ENCODE assay signal across 9 cellular contexts in genomic region chr1:205247130-205247921, GRCh38. TPM values are rescaled to one million over a fixed set of nuclear protein-coding genes. Genes with fewer than 3 reads are reported as not detected.
DNase-seq lines count a peak whose midpoint lies in the region; ATAC-seq and TF ChIP-seq lines count a peak whose summit lies in the region.
"Had no signal": no experiment of that assay in that cellular context is flagged by ENCODE, and none has a peak within 500 bp of the region (broad histone marks: within the 10 kb centered on the region; RNA-seq: fewer than 3 reads in every experiment).

No MANE protein-coding gene starts in this region.

- H3K27me3 Mint-ChIP-seq in T-helper 1 cell treated with Interleukin-12 subunit alpha and Interleukin-12 subunit beta and Interleukin-4 antibody, amounts not matched to agents 30 μg/mL and 1 μg/mL, for 36 hours (ENCODE audit: low read depth) = no peaks in the 10 kb centered on the region
- no peaks in the 10 kb centered on the region for H3K27me3 Mint-ChIP-seq in stimulated activated naive CD8-positive, alpha-beta T cell treated with anti-CD3 and anti-CD28 coated beads, Interleukin-15, Interleukin-2, amounts not matched to agents 100 ng/mL and 50 ng/mL, for 24 hours

- no peak overlapping the region for H3K4me3 ChIP-seq in WERI-Rb-1 (ENCODE audit: low read depth, low read length)
- no peak overlapping the region for H3K4me3 ChIP-seq in hepatocyte

- ATAC-seq in stimulated activated effector memory CD8-positive, alpha-beta T cell treated with anti-CD3 and anti-CD28 coated beads, Interleukin-12 subunit alpha, Interleukin-12 subunit beta, amount 100 ng/mL, for 72 hours = no peak

- H3K4me1 Mint-ChIP-seq in T-helper 1 cell treated with Interleukin-12 subunit alpha and Interleukin-12 subunit beta and Interleukin-4 antibody, amounts not matched to agents 30 μg/mL and 1 μg/mL, for 36 hours (ENCODE audit: low read depth) = peaks cover 26% of the 10 kb centered on the region
- no peaks in the 10 kb centered on the region for H3K4me1 Mint-ChIP-seq in stimulated activated naive CD8-positive, alpha-beta T cell treated with anti-CD3 and anti-CD28 coated beads, Interleukin-15, Interleukin-2, amounts not matched to agents 100 ng/mL and 50 ng/mL, for 24 hours (ENCODE audit: low read depth)
- H3K4me1 Mint-ChIP-seq in stimulated activated effector memory CD8-positive, alpha-beta T cell treated with anti-CD3 and anti-CD28 coated beads, Interleukin-12 subunit alpha, Interleukin-12 subunit beta, amount 100 ng/mL, for 72 hours = peaks cover 15% of the 10 kb centered on the region
- H3K4me1 Mint-ChIP-seq: immature natural killer cell had no signal

- H3K4me2 ChIP-seq in hepatocyte = peak overlapping the region; percentile 17

- H3K9me3 ChIP-seq in WERI-Rb-1 (ENCODE audit: severe bottlenecking) (no peaks in the 10 kb centered on the region), hepatocyte (ENCODE audit: low read depth) (no peaks in the 10 kb centered on the region)

- H3K27ac Mint-ChIP-seq in T-helper 1 cell treated with Interleukin-12 subunit alpha and Interleukin-12 subunit beta and Interleukin-4 antibody, amounts not matched to agents 30 μg/mL and 1 μg/mL, for 36 hours = peak overlapping the region; percentile 23
- H3K27ac Mint-ChIP-seq in stimulated activated naive CD8-positive, alpha-beta T cell treated with anti-CD3 and anti-CD28 coated beads, Interleukin-15, Interleukin-2, amounts not matched to agents 100 ng/mL and 50 ng/mL, for 24 hours = peak overlapping the region; percentile 51
- H3K27ac Mint-ChIP-seq in stimulated activated effector memory CD8-positive, alpha-beta T cell treated with anti-CD3 and anti-CD28 coated beads, Interleukin-12 subunit alpha, Interleukin-12 subunit beta, amount 100 ng/mL, for 72 hours = no peak overlapping the region
- H3K27ac Mint-ChIP-seq: immature natural killer cell had no signal

- WGBS in hepatocyte (ENCODE audit: low lambda C conversion rate, missing lambda C conversion rate) = 79% methylated on average over 9 of the region's 9 CpGs

- H3K9me3 Mint-ChIP-seq in T-helper 1 cell treated with Interleukin-12 subunit alpha and Interleukin-12 subunit beta and Interleukin-4 antibody, amounts not matched to agents 30 μg/mL and 1 μg/mL, for 36 hours = no peaks in the 10 kb centered on the region
- H3K9me3 Mint-ChIP-seq in stimulated activated naive CD8-positive, alpha-beta T cell treated with anti-CD3 and anti-CD28 coated beads, Interleukin-15, Interleukin-2, amounts not matched to agents 100 ng/mL and 50 ng/mL, for 24 hours = no peaks in the 10 kb centered on the region
- no peaks in the 10 kb centered on the region for H3K9me3 Mint-ChIP-seq in stimulated activated effector memory CD8-positive, alpha-beta T cell treated with anti-CD3 and anti-CD28 coated beads, Interleukin-12 subunit alpha, Interleukin-12 subunit beta, amount 100 ng/mL, for 72 hours
- H3K9me3 Mint-ChIP-seq: immature natural killer cell had no signal

- H4K20me1 ChIP-seq in hepatocyte (ENCODE audit: insufficient read depth, poor library complexity, severe bottlenecking) = no peaks in the 10 kb centered on the region

- H3K36me3 Mint-ChIP-seq in T-helper 1 cell treated with Interleukin-12 subunit alpha and Interleukin-12 subunit beta and Interleukin-4 antibody, amounts not matched to agents 30 μg/mL and 1 μg/mL, for 36 hours (ENCODE audit: low read depth) = peaks cover 2% of the 10 kb centered on the region
- H3K36me3 Mint-ChIP-seq in stimulated activated naive CD8-positive, alpha-beta T cell treated with anti-CD3 and anti-CD28 coated beads, Interleukin-15, Interleukin-2, amounts not matched to agents 100 ng/mL and 50 ng/mL, for 24 hours (ENCODE audit: low read depth) = peaks cover 5% of the 10 kb centered on the region
- no peaks in the 10 kb centered on the region for H3K36me3 Mint-ChIP-seq in stimulated activated effector memory CD8-positive, alpha-beta T cell treated with anti-CD3 and anti-CD28 coated beads, Interleukin-12 subunit alpha, Interleukin-12 subunit beta, amount 100 ng/mL, for 72 hours

- no peaks in the 10 kb centered on the region for H3K27me3 ChIP-seq in WERI-Rb-1 (ENCODE audit: insufficient read depth, low read depth, severe bottlenecking)
- no peaks in the 10 kb centered on the region for H3K27me3 ChIP-seq in hepatocyte

- H3K4me3 Mint-ChIP-seq in T-helper 1 cell treated with Interleukin-12 subunit alpha and Interleukin-12 subunit beta and Interleukin-4 antibody, amounts not matched to agents 30 μg/mL and 1 μg/mL, for 36 hours = no peak overlapping the region
- H3K4me3 Mint-ChIP-seq in stimulated activated naive CD8-positive, alpha-beta T cell treated with anti-CD3 and anti-CD28 coated beads, Interleukin-15, Interleukin-2, amounts not matched to agents 100 ng/mL and 50 ng/mL, for 24 hours = no peak overlapping the region
- H3K4me3 Mint-ChIP-seq in stimulated activated effector memory CD8-positive, alpha-beta T cell treated with anti-CD3 and anti-CD28 coated beads, Interleukin-12 subunit alpha, Interleukin-12 subunit beta, amount 100 ng/mL, for 72 hours = no peak overlapping the region
- H3K4me3 Mint-ChIP-seq: immature natural killer cell had no signal

- H2AFZ ChIP-seq in hepatocyte = no peak overlapping the region

- DNase-seq in T-helper 1 cell (no peak), WERI-Rb-1 (peak; percentile 54), hepatocyte (ENCODE audit: low spot score) (no peak), NCI-H2081 (lab: John Stamatoyannopoulos, UW) (no peak)
- no peak for DNase-seq in stimulated activated CD4-positive, alpha-beta T cell treated with anti-CD3 and anti-CD28 coated beads, Interleukin-4, amount 100 ng/mL, for 4 hours
- no peak for DNase-seq in stimulated activated effector memory CD8-positive, alpha-beta T cell treated with anti-CD3 and anti-CD28 coated beads, Interleukin-12 subunit alpha, Interleukin-12 subunit beta, amount 100 ng/mL, for 72 hours (ENCODE audit: low spot score in 2 of 2)
- DNase-seq: immature natural killer cell had no signal

- H3K27ac ChIP-seq in WERI-Rb-1 (peak overlapping the region; percentile 9; the same call in 1 of the 2 replicates), hepatocyte (peak overlapping the region; percentile 8)

- H3K36me3 ChIP-seq in WERI-Rb-1 (peaks cover 61% of the 10 kb centered on the region), hepatocyte (replicated peaks; ENCODE audit: insufficient read depth, low read depth) (no peaks in the 10 kb centered on the region)

- H3K79me2 ChIP-seq in hepatocyte = no peaks in the 10 kb centered on the region

- H3K4me1 ChIP-seq in hepatocyte (ENCODE audit: insufficient read depth) = peaks cover 39% of the 10 kb centered on the region

- no peak for TF ChIP-seq CTCF in WERI-Rb-1 (IDR thresholded peaks at IDR 0.05; ENCODE audit: low read depth, low read length)
- no peak for TF ChIP-seq CTCF in hepatocyte (IDR thresholded peaks at IDR 0.05; ENCODE audit: poor library complexity)

- H3K9me2 ChIP-seq in hepatocyte (replicated peaks; ENCODE audit: insufficient read depth) = no peaks in the 10 kb centered on the region

RNA-seq across cellular contexts. Expression of gene TMCC2, which starts 19.6 kb away (rescaled TPM):
- 2.4 and 2.5 TPM in 2 replicates for total RNA-seq in hepatocyte
- 1.7 and 2.9 TPM in 2 replicates for polyA plus RNA-seq in hepatocyte

RNA-seq across cellular contexts. Expression of gene DSTYK, which starts 35.8 kb away (rescaled TPM):
- total RNA-seq in hepatocyte = 8.5 and 11.0 TPM in 2 replicates
- 7.7 and 8.4 TPM in 2 replicates for polyA plus RNA-seq in hepatocyte
